Comparison of ENCODE assay signal across 2 cellular contexts in genomic region chr12:68367136-68367535, GRCh38.
TF ChIP-seq lines count a peak whose summit lies in the region.

No MANE protein-coding gene starts in this region.

TF ChIP-seq in IMR-90, 13 proteins besides CTCF, POLR2A, EP300 and RAD21:
- TF ChIP-seq CHD1 (IDR thresholded peaks at IDR 0.05; ENCODE audit: low read depth, low read length) (no peak), MAZ (IDR thresholded peaks at IDR 0.05; ENCODE audit: borderline replicate concordance, low read depth, low read length) (no peak), RCOR1 (IDR thresholded peaks at IDR 0.05; ENCODE audit: insufficient replicate concordance, low read length) (no peak), NFE2L2 (IDR thresholded peaks at IDR 0.05; ENCODE audit: low read depth, low read length) (no peak), MAFK (IDR thresholded peaks at IDR 0.05; ENCODE audit: low read depth, low read length) (no peak), RFX5 (IDR thresholded peaks at IDR 0.05; ENCODE audit: low read depth, low read length) (no peak), CEBPB (IDR thresholded peaks at IDR 0.05; ENCODE audit: low read depth, low read length) (no peak)

TF ChIP-seq in WTC11, 78 proteins besides CTCF, POLR2A, EP300 and RAD21:
- TF ChIP-seq E2F5 (CRISPR knock-in tag; IDR thresholded peaks at IDR 0.05): no peak
- TF ChIP-seq ATF1 (CRISPR knock-in tag; IDR thresholded peaks at IDR 0.05): no peak
- TF ChIP-seq HMGXB4 (CRISPR knock-in tag; IDR thresholded peaks at IDR 0.05): no peak
- no peak for TF ChIP-seq ZNF425 (CRISPR knock-in tag; conservative IDR thresholded peaks at IDR 0.05)
- TF ChIP-seq FOXJ3 (CRISPR knock-in tag; IDR thresholded peaks at IDR 0.05; ENCODE audit: borderline replicate concordance): no peak
- no peak for TF ChIP-seq SP1 (CRISPR knock-in tag; conservative IDR thresholded peaks at IDR 0.05)
- TF ChIP-seq ERG (CRISPR knock-in tag; IDR thresholded peaks at IDR 0.05): no peak
- no peak for TF ChIP-seq AR (CRISPR knock-in tag; IDR thresholded peaks at IDR 0.05)
- TF ChIP-seq ZNF232 (CRISPR knock-in tag; IDR thresholded peaks at IDR 0.05): no peak
- TF ChIP-seq MLX (CRISPR knock-in tag; IDR thresholded peaks at IDR 0.05): no peak
- no peak for TF ChIP-seq NFATC4 (CRISPR knock-in tag; IDR thresholded peaks at IDR 0.05)
- TF ChIP-seq USF1 (CRISPR knock-in tag; IDR thresholded peaks at IDR 0.05): no peak
- no peak for TF ChIP-seq ZSCAN18 (CRISPR knock-in tag; IDR thresholded peaks at IDR 0.05)
- no peak for TF ChIP-seq FOXK1 (CRISPR knock-in tag; IDR thresholded peaks at IDR 0.05)
- TF ChIP-seq NR3C1 (CRISPR knock-in tag; conservative IDR thresholded peaks at IDR 0.05; ENCODE audit: low read depth): no peak
